ENCODE assay signal across 8 cellular contexts in genomic region chr9:112174965-112175795, GRCh38. TPM values are rescaled to one million over a fixed set of nuclear protein-coding genes. Genes with fewer than 3 reads are reported as not detected.
DNase-seq lines count a peak whose midpoint lies in the region; ATAC-seq, FAIRE-seq and TF ChIP-seq lines count a peak whose summit lies in the region.

Gene SUSD1, minus strand, starts transcription at chr9:112175297. Its CDS starts 62 bp downstream, at chr9:112175235.

- H3K27me3 Mint-ChIP-seq in T-cell: no peaks in the 10 kb centered on the region
- H3K27me3 Mint-ChIP-seq in stimulated activated memory B cell treated with anti-CD40 and anti-IgM and Interleukin-4, amounts not matched to agents 10 μg/mL and 1 μg/mL and 100 μg/mL, for 72 hours: no peaks in the 10 kb centered on the region

- peaks cover 67 to 78% (median 78%) of the 10 kb centered on the region in 3 donors for H3K4me1 Mint-ChIP-seq in T-cell
- H3K4me1 Mint-ChIP-seq in stimulated activated memory B cell treated with anti-CD40 and anti-IgM and Interleukin-4, amounts not matched to agents 10 μg/mL and 1 μg/mL and 100 μg/mL, for 72 hours: peaks cover 25% of the 10 kb centered on the region

- peak within 1 kb of the TSS; percentile 86 to 90 for H3K27ac Mint-ChIP-seq in T-cell
- H3K27ac Mint-ChIP-seq in stimulated activated memory B cell treated with anti-CD40 and anti-IgM and Interleukin-4, amounts not matched to agents 10 μg/mL and 1 μg/mL and 100 μg/mL, for 72 hours: peak within 1 kb of the TSS; percentile 83

- H3K36me3 Mint-ChIP-seq in T-cell: peaks cover 13% of the 10 kb centered on the region
- H3K36me3 Mint-ChIP-seq in stimulated activated memory B cell treated with anti-CD40 and anti-IgM and Interleukin-4, amounts not matched to agents 10 μg/mL and 1 μg/mL and 100 μg/mL, for 72 hours: no peaks in the 10 kb centered on the region

- no peak for TF ChIP-seq CTCF in D721Med (IDR thresholded peaks at IDR 0.05; ENCODE audit: insufficient read depth, missing control alignments)
- TF ChIP-seq CTCF in cardiac fibroblast (IDR thresholded peaks at IDR 0.05; ENCODE audit: low read depth, low read length): no peak

- peak; percentile 41 for DNase-seq in D721Med (ENCODE audit: insufficient read length, low spot score)
- peak in 30 of 34 experiments; percentile 8 to 50 (median 30) for DNase-seq in T-cell
- DNase-seq in cardiac fibroblast (ENCODE audit: low read depth in 2 of 2): no peak
- DNase-seq in left colon: peak in 1 of 2 donors; percentile 65
- no peak for DNase-seq in NCI-H128 (lab: John Stamatoyannopoulos, UW; ENCODE audit: unreplicated experiment)

- peak within 1 kb of the TSS; percentile 48 to 52 for H3K4me3 ChIP-seq in cardiac fibroblast (replicated peaks in 1 of 2; ENCODE audit: low read depth in 2 of 2, low read length in 2 of 2)

- peaks cover 0 to 4% (median 0%) of the 10 kb centered on the region in 3 donors for H3K9me3 Mint-ChIP-seq in T-cell
- H3K9me3 Mint-ChIP-seq in stimulated activated memory B cell treated with anti-CD40 and anti-IgM and Interleukin-4, amounts not matched to agents 10 μg/mL and 1 μg/mL and 100 μg/mL, for 72 hours: no peaks in the 10 kb centered on the region

- POLR2A ChIA-PET in T-cell (lab: Charles Lee): interaction anchor here (0.6 to 1.4 kb wide), 7 partner anchors 12 to 1046 kb away, joined by 3 to 8 read pairs (median 3); partner anchors contain the start of gene FKBP15 (in 1 of the 2)

- FAIRE-seq in D721Med (lab: Jason Lieb, UNC): no peak

- ATAC-seq in GM19351 (IDR thresholded peaks at IDR 0.05; ENCODE audit: unreplicated experiment): peak; percentile 51
- peak; percentile 22 for ATAC-seq in HG03378 (IDR thresholded peaks at IDR 0.05; ENCODE audit: unreplicated experiment)
- peak; percentile 50 to 65 (median 60) for ATAC-seq in T-cell (replicated peaks in 1 of 4)
- ATAC-seq in left colon: peak; percentile 45
- peak; percentile 79 for ATAC-seq in stimulated activated memory B cell treated with anti-CD40 and anti-IgM and Interleukin-4, amounts not matched to agents 10 μg/mL and 1 μg/mL and 100 μg/mL, for 72 hours

- peak within 1 kb of the TSS; percentile 83 to 90 (median 89) for H3K4me3 Mint-ChIP-seq in T-cell
- H3K4me3 Mint-ChIP-seq in stimulated activated memory B cell treated with anti-CD40 and anti-IgM and Interleukin-4, amounts not matched to agents 10 μg/mL and 1 μg/mL and 100 μg/mL, for 72 hours: peak within 1 kb of the TSS; percentile 81

- intact Hi-C loops in left colon (cut with DNase I, micrococcal nuclease): no loop called here

- CTCF ChIA-PET in T-cell (lab: Charles Lee): interaction anchor here (0.6 kb wide), 2 partner anchors 92 to 417 kb away, joined by 3 to 4 read pairs; no protein-coding TSS in a partner anchor

RNA-seq across cellular contexts. Expression of gene SUSD1, which starts in this region (rescaled TPM):
- total RNA-seq in T-cell (10 to 100 TPM in 2 of 5 donors, 1 to 10 TPM in 3; 5.6 to 17.5 (median 7.9) TPM), left colon (10 to 100 TPM; 22.9 to 27.4 TPM)

Comparison
In these comparisons a context has a peak if more than half of its experiments do, and no peak if none do; other contexts are left out.
1. DNase-seq: peak in D721Med (single experiment) and T-cell (30 of 34); none in cardiac fibroblast (0 of 2) and NCI-H128 (single experiment).
2. ATAC-seq: peak in every context shown above with its lines; median percentile 79 in stimulated activated memory B cell treated with anti-CD40 and anti-IgM and Interleukin-4, amounts not matched to agents 10 μg/mL and 1 μg/mL and 100 μg/mL, for 72 hours; 60 in T-cell; 51 in GM19351; 45 in left colon; 22 in HG03378.